In the genomic region with DNA sequence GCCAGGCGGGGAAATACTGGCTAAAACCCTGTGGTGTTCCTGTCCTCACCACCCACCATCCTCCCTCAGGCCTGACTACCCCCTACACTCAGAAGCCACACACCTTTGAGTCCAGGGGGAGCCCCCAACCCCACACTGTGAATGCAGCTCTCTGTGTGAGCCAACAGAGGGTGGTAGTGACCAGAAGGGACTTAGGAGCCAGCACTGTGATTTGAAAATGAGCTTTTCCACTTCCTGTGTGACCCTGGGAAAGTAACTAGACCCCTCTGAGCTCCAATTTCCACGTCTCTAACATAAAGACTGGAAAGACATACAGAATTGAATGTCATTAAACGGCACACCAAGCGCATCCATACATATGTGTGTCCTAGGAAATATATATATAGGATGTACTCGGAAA, we compare ENCODE assay signal across 1 cellular context.
TF ChIP-seq lines count a peak whose summit lies in the region.

No MANE protein-coding gene starts in this region.

TF ChIP-seq in K562, 482 proteins besides CTCF, POLR2A, EP300 and RAD21:
- TF ChIP-seq RBM25 (IDR thresholded peaks at IDR 0.05; ENCODE audit: low read depth, low read length, severe bottlenecking) (peak; percentile 20), CBX2 (IDR thresholded peaks at IDR 0.05; ENCODE audit: insufficient read depth, low read length, poor library complexity, severe bottlenecking) (no peak), ZFP36 (IDR thresholded peaks at IDR 0.05; ENCODE audit: low read depth, low read length, partially characterized antibody) (peak; percentile 60)
